In genomic region chr1:164858233-164858632, GRCh38 we compare ENCODE assay signal across 14 cellular contexts.
DNase-seq lines count a peak whose midpoint lies in the region; ATAC-seq and TF ChIP-seq lines count a peak whose summit lies in the region.
"Had no signal": no experiment of that assay in that cellular context is flagged by ENCODE, and none has a peak within 500 bp of the region (broad histone marks: within the 10 kb centered on the region; RNA-seq: fewer than 3 reads in every experiment).

No MANE protein-coding gene starts in this region.

- intact Hi-C loops in sigmoid colon (cut with DNase I): no loop called here

- H3K27me3 ChIP-seq in sigmoid colon: no peaks in the 10 kb centered on the region

- no peaks in the 10 kb centered on the region for H3K9me3 ChIP-seq in sigmoid colon

- no peak for ATAC-seq in GM21528 (IDR thresholded peaks at IDR 0.05; ENCODE audit: low FRiP score, unreplicated experiment)

- TF ChIP-seq EP300 in sigmoid colon (IDR thresholded peaks at IDR 0.05): no peak

- H3K4me1 ChIP-seq in sigmoid colon: peaks cover 0 to 36% (median 35%) of the 10 kb centered on the region in 4 donors

- TF ChIP-seq POLR2A in sigmoid colon (IDR thresholded peaks at IDR 0.05): no peak

- no peaks in the 10 kb centered on the region for H3K36me3 ChIP-seq in sigmoid colon

- peak; percentile 51 for DNase-seq in amniotic epithelial cell (ENCODE audit: low read depth)
- peak; percentile 13 for DNase-seq in fibroblast of the aortic adventitia (ENCODE audit: low read depth)
- DNase-seq in islet precursor cell: peak; percentile 61
- no peak for DNase-seq in sigmoid colon
- no peak for DNase-seq in putamen (ENCODE audit: low spot score)
- DNase-seq in NCI-H345 (lab: John Stamatoyannopoulos, UW): no peak
- DNase-seq: CD4-positive, alpha-beta memory T cell; DMS79 treated with DMSO at 0.1 percent for 48 hours; GDM1; NCI-H1436; NCI-H2029 treated with DMSO at 0.1 percent for 48 hours; NCI-H526; RPMI8226 had no signal

- TF ChIP-seq CTCF in fibroblast of the aortic adventitia (IDR thresholded peaks at IDR 0.05; ENCODE audit: insufficient read depth, low read length) (no peak), sigmoid colon (IDR thresholded peaks at IDR 0.05) (no peak)

- 87 to 91% methylated on average over 2 of the region's 2 CpGs for WGBS in sigmoid colon, 2 donors

- no peak overlapping the region for H3K4me3 ChIP-seq in fibroblast of the aortic adventitia (ENCODE audit: low read depth, low read length)
- H3K4me3 ChIP-seq in sigmoid colon: no peak overlapping the region

- H3K27ac ChIP-seq in sigmoid colon: peak overlapping the region; percentile 10 to 56 (median 20)

Comparison
In these comparisons a context has a peak if more than half of its experiments do, and no peak if none do; other contexts are left out.
1. DNase-seq: peak in amniotic epithelial cell (single experiment), fibroblast of the aortic adventitia (single experiment) and islet precursor cell (single experiment); none in sigmoid colon (single experiment), putamen (single experiment) and NCI-H345 (single experiment).